21 cellular contexts compared by ENCODE assay signal in genomic region chr14:22313172-22313801, GRCh38.
A peak's percentile ranks its signal among the peaks of the same experiment; 100 is the strongest.
DNase-seq lines count a peak whose midpoint lies in the region; ATAC-seq and TF ChIP-seq lines count a peak whose summit lies in the region.
"Had no signal": no experiment of that assay in that cellular context is flagged by ENCODE, and none has a peak within 500 bp of the region (broad histone marks: within the 10 kb centered on the region; RNA-seq: fewer than 3 reads in every experiment).

No MANE protein-coding gene starts in this region.

- H3K4me3 ChIP-seq in PC-3 (ENCODE audit: low read length) (no peak overlapping the region), fibroblast of the aortic adventitia (ENCODE audit: low read depth, low read length) (no peak overlapping the region), aorta (ENCODE audit: low read length in 2 of 2) (no peak overlapping the region), ascending aorta (no peak overlapping the region)
- H3K4me3 ChIP-seq: BLaER1 treated with 17β-estradiol and CSF1 and Interleukin-3, amounts not matched to agents 10 nM and 100 nM; colonic mucosa; esophagus squamous epithelium; GM12878; SJCRH30; smooth muscle cell had no signal

- H3K9me3 Mint-ChIP-seq in activated naive CD4-positive, alpha-beta T cell treated with anti-CD3 and anti-CD28 coated beads, Interleukin-2, amount 50 U/mL, for 24 hours, result no peaks in the 10 kb centered on the region
- H3K9me3 Mint-ChIP-seq: endodermal cell, naive B cell, T-cell had no signal

- H3K9ac ChIP-seq in PC-3 (ENCODE audit: low read length), result no peak overlapping the region
- H3K9ac ChIP-seq: BLaER1 treated with 17β-estradiol and CSF1 and Interleukin-3, amounts not matched to agents 10 nM and 100 nM had no signal

- DNase-seq in activated naive CD4-positive, alpha-beta T cell treated with anti-CD3 and anti-CD28 coated beads, Interleukin-2, amount 50 U/mL, for 16 hours, result no peak
- peak; percentile 71 for DNase-seq in PC-3
- peak; percentile 33 for DNase-seq in fibroblast of the aortic adventitia (ENCODE audit: low read depth)
- DNase-seq in aorta, result no peak
- DNase-seq in ascending aorta (ENCODE audit: low spot score in 2 of 2), result no peak
- DNase-seq: activated CD8-positive, alpha-beta memory T cell treated with anti-CD3 and anti-CD28 coated beads, Interleukin-2, amount 10 ng/mL, durations not matched to agents 7 days and 5 days; esophagus squamous epithelium; GOT3; NCI-H1048; NCI-H526 treated with DMSO at 0.1 percent for 48 hours; SJCRH30; stimulated activated CD4-positive, alpha-beta T cell treated with anti-CD3 and anti-CD28 coated beads, Interleukin-2, amount 100 ng/mL, for 24 hours had no signal

- H3K36me3 ChIP-seq in PC-3 (ENCODE audit: low read depth, low read length) (no peaks in the 10 kb centered on the region), aorta (ENCODE audit: control insufficient read depth in 1 of 2, insufficient read depth in 2 of 2, low read length in 1 of 2) (no peaks in the 10 kb centered on the region), ascending aorta (no peaks in the 10 kb centered on the region)
- H3K36me3 ChIP-seq: BLaER1 treated with 17β-estradiol and CSF1 and Interleukin-3, amounts not matched to agents 10 nM and 100 nM; colonic mucosa; esophagus squamous epithelium; SJCRH30 had no signal

- H3K4me3 Mint-ChIP-seq in activated naive CD4-positive, alpha-beta T cell treated with anti-CD3 and anti-CD28 coated beads, Interleukin-2, amount 50 U/mL, for 24 hours, result no peak overlapping the region
- H3K4me3 Mint-ChIP-seq: activated CD8-positive, alpha-beta memory T cell treated with anti-CD3 and anti-CD28 coated beads, Interleukin-2, amount 10 ng/mL, durations not matched to agents 7 days and 5 days; endodermal cell; naive B cell; T-cell had no signal

- H3K27me3 Mint-ChIP-seq in activated naive CD4-positive, alpha-beta T cell treated with anti-CD3 and anti-CD28 coated beads, Interleukin-2, amount 50 U/mL, for 24 hours, result no peaks in the 10 kb centered on the region
- H3K27me3 Mint-ChIP-seq: activated CD8-positive, alpha-beta memory T cell treated with anti-CD3 and anti-CD28 coated beads, Interleukin-2, amount 10 ng/mL, durations not matched to agents 7 days and 5 days; T-cell had no signal

- no peak for TF ChIP-seq CTCF in PC-3 (conservative IDR thresholded peaks at IDR 0.05; ENCODE audit: low read depth, low read length)
- TF ChIP-seq CTCF in fibroblast of the aortic adventitia (IDR thresholded peaks at IDR 0.05; ENCODE audit: insufficient read depth, low read length), result no peak
- TF ChIP-seq CTCF in ascending aorta (IDR thresholded peaks at IDR 0.05), result no peak

- H3F3A ChIP-seq in PC-3 (ENCODE audit: low read length, unreplicated experiment), result no peaks in the 10 kb centered on the region

- H3K9me3 ChIP-seq in PC-3 (ENCODE audit: low read length), result no peaks in the 10 kb centered on the region
- H3K9me3 ChIP-seq in aorta (ENCODE audit: control insufficient read depth, low read length), result no peaks in the 10 kb centered on the region
- no peaks in the 10 kb centered on the region for H3K9me3 ChIP-seq in ascending aorta
- H3K9me3 ChIP-seq: BLaER1 treated with 17β-estradiol and CSF1 and Interleukin-3, amounts not matched to agents 10 nM and 100 nM; colonic mucosa; esophagus squamous epithelium; SJCRH30 had no signal

- peak overlapping the region; percentile 18; the same call in 1 of the 2 replicates for H3K4me2 ChIP-seq in PC-3 (ENCODE audit: low read length)
- H3K4me2 ChIP-seq: BLaER1 treated with 17β-estradiol and CSF1 and Interleukin-3, amounts not matched to agents 10 nM and 100 nM; smooth muscle cell had no signal

- CTCF ChIA-PET in PC-3 (lab: Charles Lee), result interaction anchor here (0.7 kb wide), 2 partner anchors 11 to 48 kb away, joined by 3 to 4 read pairs; no protein-coding TSS in a partner anchor

- H3K4me1 ChIP-seq in PC-3 (ENCODE audit: insufficient read depth, low read length) (peaks cover 23% of the 10 kb centered on the region), aorta (ENCODE audit: control insufficient read depth in 1 of 2, insufficient read depth in 2 of 2, low read length in 2 of 2) (no peaks in the 10 kb centered on the region), ascending aorta (peaks cover 0 to 6% of the 10 kb centered on the region in 2 donors)
- H3K4me1 ChIP-seq: colonic mucosa, esophagus squamous epithelium, SJCRH30 had no signal

- 3 to 7% methylated on average over 1 of the region's 1 CpG for WGBS in aorta, 2 donors

- POLR2A ChIA-PET in PC-3 (lab: Charles Lee; ENCODE audit: unreplicated experiment), result interaction anchor here (0.6 kb wide), 2 partner anchors 21 to 802 kb away, joined by 3 to 10 read pairs; no protein-coding TSS in a partner anchor

- H3K27me3 ChIP-seq in PC-3 (ENCODE audit: low read length) (no peaks in the 10 kb centered on the region), aorta (ENCODE audit: control insufficient read depth in 1 of 2, insufficient read depth in 2 of 2, low read length in 1 of 2) (no peaks in the 10 kb centered on the region), ascending aorta (no peaks in the 10 kb centered on the region)
- H3K27me3 ChIP-seq: BLaER1 treated with 17β-estradiol and CSF1 and Interleukin-3, amounts not matched to agents 10 nM and 100 nM; colonic mucosa; SJCRH30 had no signal

- H3K36me3 Mint-ChIP-seq in activated naive CD4-positive, alpha-beta T cell treated with anti-CD3 and anti-CD28 coated beads, Interleukin-2, amount 50 U/mL, for 24 hours, result no peaks in the 10 kb centered on the region
- H3K36me3 Mint-ChIP-seq: activated CD8-positive, alpha-beta memory T cell treated with anti-CD3 and anti-CD28 coated beads, Interleukin-2, amount 10 ng/mL, durations not matched to agents 7 days and 5 days; naive B cell; T-cell had no signal

- no peaks in the 10 kb centered on the region for H4K20me1 ChIP-seq in PC-3 (ENCODE audit: low read length)
- H4K20me1 ChIP-seq: BLaER1 treated with 17β-estradiol and CSF1 and Interleukin-3, amounts not matched to agents 10 nM and 100 nM had no signal

- H3K27ac ChIP-seq in PC-3 (ENCODE audit: low read length), result no peak overlapping the region
- H3K27ac ChIP-seq in aorta (ENCODE audit: low read depth in 1 of 2, low read length in 2 of 2), result no peak overlapping the region
- peak overlapping the region in 1 of 2 donors; percentile 16 for H3K27ac ChIP-seq in ascending aorta
- H3K27ac ChIP-seq: BLaER1 treated with 17β-estradiol and CSF1 and Interleukin-3, amounts not matched to agents 10 nM and 100 nM; colonic mucosa; esophagus squamous epithelium; SJCRH30 had no signal

- peaks cover 4% of the 10 kb centered on the region for H3K4me1 Mint-ChIP-seq in activated naive CD4-positive, alpha-beta T cell treated with anti-CD3 and anti-CD28 coated beads, Interleukin-2, amount 50 U/mL, for 24 hours
- H3K4me1 Mint-ChIP-seq: activated CD8-positive, alpha-beta memory T cell treated with anti-CD3 and anti-CD28 coated beads, Interleukin-2, amount 10 ng/mL, durations not matched to agents 7 days and 5 days; endodermal cell; T-cell had no signal

- BruUV-seq in PC-3 (replicated peaks; lab: Mats Ljungman, UMichigan), result no TSS peak

- no peak overlapping the region for H2AFZ ChIP-seq in PC-3 (ENCODE audit: low read length)

- ATAC-seq in PC-3 (peak; percentile 30; the same call in 1 of the 2 replicates), aorta (ENCODE audit: low FRiP score) (peak; percentile 59), HG02884 (IDR thresholded peaks at IDR 0.05; ENCODE audit: unreplicated experiment) (no peak)
- ATAC-seq: activated CD8-positive, alpha-beta memory T cell treated with anti-CD3 and anti-CD28 coated beads, Interleukin-2, amount 10 ng/mL, durations not matched to agents 7 days and 5 days had no signal

- peak overlapping the region; percentile 88 for H3K27ac Mint-ChIP-seq in activated naive CD4-positive, alpha-beta T cell treated with anti-CD3 and anti-CD28 coated beads, Interleukin-2, amount 50 U/mL, for 24 hours
- H3K27ac Mint-ChIP-seq: activated CD8-positive, alpha-beta memory T cell treated with anti-CD3 and anti-CD28 coated beads, Interleukin-2, amount 10 ng/mL, durations not matched to agents 7 days and 5 days; endodermal cell had no signal

- intact Hi-C loops in PC-3 (cut with micrococcal nuclease), result loop anchor here (10.0 kb wide), 2 partner anchors 242 to 342 kb away; no protein-coding TSS in a partner anchor
- intact Hi-C loops in aorta (cut with DNase I), result loop anchor here (5.0 to 10.0 kb wide), 2 partner anchors 162 to 219 kb away; no protein-coding TSS in a partner anchor
- intact Hi-C loops in ascending aorta (cut with DNase I), result loop anchor here (10.0 kb wide), 1 partner anchor 242 kb away; no protein-coding TSS in a partner anchor

- H3K79me2 ChIP-seq in PC-3 (ENCODE audit: low read length), result no peaks in the 10 kb centered on the region

- no peaks in the 10 kb centered on the region for H3K9me2 ChIP-seq in PC-3 (replicated peaks; ENCODE audit: low read length)

Comparison
In these comparisons a context has a peak if more than half of its experiments do, and no peak if none do; other contexts are left out.
1. DNase-seq: peak in PC-3 (single experiment) and fibroblast of the aortic adventitia (single experiment); none in activated naive CD4-positive, alpha-beta T cell treated with anti-CD3 and anti-CD28 coated beads, Interleukin-2, amount 50 U/mL, for 16 hours (single experiment), aorta (0 of 2) and ascending aorta (0 of 2).